In the genomic region with DNA sequence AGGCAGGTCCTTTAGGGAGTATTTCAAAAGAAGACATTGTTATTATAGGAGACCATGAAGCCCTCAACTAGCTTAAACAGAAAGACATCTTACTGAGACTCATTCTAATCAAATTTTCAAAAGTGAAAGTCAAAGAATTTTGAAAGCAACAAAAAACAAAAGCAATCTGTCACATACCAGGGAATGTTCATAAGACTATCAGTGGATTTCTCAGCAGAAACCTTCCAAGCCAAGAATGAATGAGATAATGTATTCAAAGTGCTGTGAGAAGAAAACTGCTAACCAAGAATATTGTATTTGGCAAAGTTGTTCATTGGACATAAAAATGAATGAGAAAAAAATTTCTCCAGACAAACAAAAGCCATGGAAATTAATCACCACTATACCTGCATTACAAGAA, we compare ENCODE assay signal across 38 cellular contexts. TPM values are rescaled to one million over a fixed set of nuclear protein-coding genes. Genes with fewer than 3 reads are reported as not detected.
"Had no signal": no experiment of that assay in that cellular context is flagged by ENCODE, and none has a peak within 500 bp of the region (broad histone marks: within the 10 kb centered on the region; RNA-seq: fewer than 3 reads in every experiment).

No MANE protein-coding gene starts in this region.

- ATAC-seq: activated naive CD4-positive, alpha-beta T cell treated with anti-CD3 and anti-CD28 coated beads, Interleukin-2, amount 50 U/mL, for 72 hours; activated naive CD8-positive, alpha-beta T cell treated with anti-CD3 and anti-CD28 coated beads, Interleukin-2, amount 50 U/mL, for 24 hours; activated T-cell treated with anti-CD3 and anti-CD28 coated beads, Interleukin-2, amount 50 U/mL, for 4 hours; activated T-cell treated with anti-CD3 and anti-CD28 coated beads, Interleukin-2, amount 50 U/mL, for 72 hours; activated T-helper 17 cell treated with anti-CD3 and anti-CD28 coated beads, Interleukin-2, amount 50 U/mL, for 72 hours; body of pancreas had no signal

- H3K36me3 Mint-ChIP-seq: activated naive CD4-positive, alpha-beta T cell treated with anti-CD3 and anti-CD28 coated beads, Interleukin-2, amount 10 ng/mL, durations not matched to agents 7 days and 5 days; activated naive CD4-positive, alpha-beta T cell treated with anti-CD3 and anti-CD28 coated beads, Interleukin-2, amount 50 U/mL, for 24 hours; activated naive CD4-positive, alpha-beta T cell treated with anti-CD3 and anti-CD28 coated beads, Interleukin-2, amount 50 U/mL, for 72 hours; activated naive CD8-positive, alpha-beta T cell; activated naive CD8-positive, alpha-beta T cell treated with anti-CD3 and anti-CD28 coated beads for 36 hours; activated naive CD8-positive, alpha-beta T cell treated with anti-CD3 and anti-CD28 coated beads, Interleukin-2, amount 10 ng/mL, durations not matched to agents 7 days and 5 days; brain had no signal

- H3K4me3 Mint-ChIP-seq: activated naive CD4-positive, alpha-beta T cell treated with anti-CD3 and anti-CD28 coated beads for 36 hours; activated naive CD4-positive, alpha-beta T cell treated with anti-CD3 and anti-CD28 coated beads, Interleukin-2, amount 10 ng/mL, durations not matched to agents 7 days and 5 days; activated naive CD4-positive, alpha-beta T cell treated with anti-CD3 and anti-CD28 coated beads, Interleukin-2, amount 50 U/mL, for 24 hours; activated naive CD8-positive, alpha-beta T cell; activated naive CD8-positive, alpha-beta T cell treated with anti-CD3 and anti-CD28 coated beads for 36 hours; activated naive CD8-positive, alpha-beta T cell treated with anti-CD3 and anti-CD28 coated beads, Interleukin-2, amount 10 ng/mL, durations not matched to agents 7 days and 5 days; activated naive CD8-positive, alpha-beta T cell treated with anti-CD3 and anti-CD28 coated beads, Interleukin-2, amount 50 U/mL, for 24 hours; activated T-cell treated with anti-CD3 and anti-CD28 coated beads, Interleukin-2, amount 50 U/mL, for 4 hours; activated T-cell treated with anti-CD3 and anti-CD28 coated beads, Interleukin-2, amount 50 U/mL, for 72 hours; activated T-helper 1 cell treated with anti-CD3 and anti-CD28 coated beads, Interleukin-12 subunit alpha, Interleukin-12 subunit beta, Interleukin-2, Interleukin-4 antibody, amounts not matched to agents 30 ng/mL and 10 ng/mL and 1 ng/mL, durations not matched to agents 14 hours and 24 hours and 36 hours; activated T-helper 17 cell treated with anti-CD3 and anti-CD28 coated beads, Interleukin-2, amount 50 U/mL, for 72 hours; brain; central memory CD8-positive, alpha-beta T cell had no signal

- H3K27ac Mint-ChIP-seq: activated naive CD4-positive, alpha-beta T cell treated with anti-CD3 and anti-CD28 coated beads for 36 hours; activated naive CD4-positive, alpha-beta T cell treated with anti-CD3 and anti-CD28 coated beads, Interleukin-2, amount 10 ng/mL, durations not matched to agents 7 days and 5 days; activated naive CD4-positive, alpha-beta T cell treated with anti-CD3 and anti-CD28 coated beads, Interleukin-2, amount 50 U/mL, for 24 hours; activated naive CD4-positive, alpha-beta T cell treated with anti-CD3 and anti-CD28 coated beads, Interleukin-2, amount 50 U/mL, for 72 hours; activated naive CD8-positive, alpha-beta T cell; activated naive CD8-positive, alpha-beta T cell treated with anti-CD3 and anti-CD28 coated beads for 36 hours; activated naive CD8-positive, alpha-beta T cell treated with anti-CD3 and anti-CD28 coated beads, Interleukin-2, amount 10 ng/mL, durations not matched to agents 7 days and 5 days; activated naive CD8-positive, alpha-beta T cell treated with anti-CD3 and anti-CD28 coated beads, Interleukin-2, amount 50 U/mL, for 24 hours; activated T-cell treated with anti-CD3 and anti-CD28 coated beads, Interleukin-2, amount 50 U/mL, for 72 hours; activated T-helper 1 cell treated with anti-CD3 and anti-CD28 coated beads, Interleukin-12 subunit alpha, Interleukin-12 subunit beta, Interleukin-2, Interleukin-4 antibody, amounts not matched to agents 30 ng/mL and 10 ng/mL and 1 ng/mL, durations not matched to agents 14 hours and 24 hours and 36 hours; activated T-helper 17 cell treated with anti-CD3 and anti-CD28 coated beads, Interleukin-2, amount 50 U/mL, for 72 hours; activated T-helper 2 cell treated with anti-CD3 and anti-CD28 coated beads, Interferon-gamma antibody, Interleukin-2, Interleukin-4, amounts not matched to agents 10 μg/mL and 5 μg/mL and 100 μg/mL, durations not matched to agents 14 hours and 24 hours and 36 hours; brain had no signal

- H3K9me3 ChIP-seq: adrenal gland, body of pancreas had no signal

- DNase-seq: activated effector memory CD4-positive, alpha-beta T cell treated with anti-CD3 and anti-CD28 coated beads, Interleukin-2, amount 50 U/mL, for 16 hours; activated effector memory CD4-positive, alpha-beta T cell treated with Interleukin-2 at 50 U/mL for 16 hours; activated gamma-delta T cell; activated gamma-delta T cell treated with Interleukin-2 at 50 U/mL for 16 hours; activated naive CD4-positive, alpha-beta T cell; activated naive CD4-positive, alpha-beta T cell treated with anti-CD3 and anti-CD28 coated beads for 36 hours; activated naive CD4-positive, alpha-beta T cell treated with anti-CD3 and anti-CD28 coated beads, Interleukin-2, amount 10 ng/mL, durations not matched to agents 7 days and 5 days; activated naive CD4-positive, alpha-beta T cell treated with anti-CD3 and anti-CD28 coated beads, Interleukin-2, amount 50 U/mL, for 16 hours; activated naive CD4-positive, alpha-beta T cell treated with Interleukin-2 at 50 U/mL for 16 hours; activated naive CD8-positive, alpha-beta T cell treated with anti-CD3 and anti-CD28 coated beads for 36 hours; activated naive CD8-positive, alpha-beta T cell treated with anti-CD3 and anti-CD28 coated beads, Interleukin-2, amount 10 ng/mL, durations not matched to agents 7 days and 5 days; activated naive CD8-positive, alpha-beta T cell treated with anti-CD3 and anti-CD28 coated beads, Interleukin-2, amount 50 U/mL, for 24 hours; activated T-cell treated with anti-CD3 and anti-CD28 coated beads, Interleukin-2, amount 50 U/mL, for 4 hours; activated T-cell treated with anti-CD3 and anti-CD28 coated beads, Interleukin-2, amount 50 U/mL, for 48 hours; activated T-cell treated with anti-CD3 and anti-CD28 coated beads, Interleukin-2, amount 50 U/mL, for 72 hours; adrenal gland; amniotic stem cell; amygdala; anterior cingulate cortex; aorta; body of pancreas; brain microvascular endothelial cell; caudate nucleus; central memory CD4-positive, alpha-beta T cell; cerebellar nuclear complex had no signal

- H3K27me3 ChIP-seq: adrenal gland, ascending aorta, body of pancreas, brain microvascular endothelial cell, breast epithelium, cardiac muscle cell had no signal

- H3K4me1 Mint-ChIP-seq: activated naive CD4-positive, alpha-beta T cell treated with anti-CD3 and anti-CD28 coated beads, Interleukin-2, amount 10 ng/mL, durations not matched to agents 7 days and 5 days; activated naive CD4-positive, alpha-beta T cell treated with anti-CD3 and anti-CD28 coated beads, Interleukin-2, amount 50 U/mL, for 24 hours; activated naive CD8-positive, alpha-beta T cell treated with anti-CD3 and anti-CD28 coated beads for 36 hours; activated naive CD8-positive, alpha-beta T cell treated with anti-CD3 and anti-CD28 coated beads, Interleukin-2, amount 10 ng/mL, durations not matched to agents 7 days and 5 days; activated naive CD8-positive, alpha-beta T cell treated with anti-CD3 and anti-CD28 coated beads, Interleukin-2, amount 50 U/mL, for 24 hours; activated T-helper 17 cell treated with anti-CD3 and anti-CD28 coated beads, Interleukin-2, amount 50 U/mL, for 72 hours; brain; central memory CD8-positive, alpha-beta T cell had no signal

- H3K36me3 ChIP-seq: adrenal gland, ascending aorta, brain microvascular endothelial cell, breast epithelium, cardiac muscle cell had no signal

- H3K27me3 Mint-ChIP-seq: activated naive CD4-positive, alpha-beta T cell treated with anti-CD3 and anti-CD28 coated beads, Interleukin-2, amount 10 ng/mL, durations not matched to agents 7 days and 5 days; activated naive CD4-positive, alpha-beta T cell treated with anti-CD3 and anti-CD28 coated beads, Interleukin-2, amount 50 U/mL, for 24 hours; activated naive CD8-positive, alpha-beta T cell; activated naive CD8-positive, alpha-beta T cell treated with anti-CD3 and anti-CD28 coated beads for 36 hours; activated naive CD8-positive, alpha-beta T cell treated with anti-CD3 and anti-CD28 coated beads, Interleukin-2, amount 10 ng/mL, durations not matched to agents 7 days and 5 days; activated naive CD8-positive, alpha-beta T cell treated with anti-CD3 and anti-CD28 coated beads, Interleukin-2, amount 50 U/mL, for 24 hours; activated T-helper 17 cell treated with anti-CD3 and anti-CD28 coated beads, Interleukin-2, amount 50 U/mL, for 72 hours; brain; central memory CD8-positive, alpha-beta T cell had no signal

- H3K4me3 ChIP-seq: adrenal gland, ascending aorta, body of pancreas, breast epithelium, cardiac muscle cell had no signal

- H3K4me1 ChIP-seq: adrenal gland, ascending aorta, body of pancreas, breast epithelium had no signal

- H3K27ac ChIP-seq: adrenal gland, ascending aorta, body of pancreas, brain microvascular endothelial cell, breast epithelium, cardiac muscle cell had no signal

- H3K9me3 Mint-ChIP-seq: activated naive CD8-positive, alpha-beta T cell treated with anti-CD3 and anti-CD28 coated beads, Interleukin-2, amount 10 ng/mL, durations not matched to agents 7 days and 5 days; activated T-helper 1 cell treated with anti-CD3 and anti-CD28 coated beads, Interleukin-12 subunit alpha, Interleukin-12 subunit beta, Interleukin-2, Interleukin-4 antibody, amounts not matched to agents 30 ng/mL and 10 ng/mL and 1 ng/mL, durations not matched to agents 14 hours and 24 hours and 36 hours; activated T-helper 2 cell treated with anti-CD3 and anti-CD28 coated beads, Interferon-gamma antibody, Interleukin-2, Interleukin-4, amounts not matched to agents 10 μg/mL and 5 μg/mL and 100 μg/mL, durations not matched to agents 14 hours and 24 hours and 36 hours; central memory CD8-positive, alpha-beta T cell had no signal

RNA-seq across cellular contexts. Expression of gene FUT9, which starts 48.2 kb away (rescaled TPM):
- total RNA-seq: activated naive CD4-positive, alpha-beta T cell treated with anti-CD3 and anti-CD28 coated beads for 36 hours; activated naive CD4-positive, alpha-beta T cell treated with anti-CD3 and anti-CD28 coated beads, Interleukin-2, amount 50 U/mL, for 72 hours; activated naive CD8-positive, alpha-beta T cell treated with anti-CD3 and anti-CD28 coated beads for 36 hours; activated naive CD8-positive, alpha-beta T cell treated with anti-CD3 and anti-CD28 coated beads, Interleukin-2, amount 10 ng/mL, durations not matched to agents 7 days and 5 days; activated T-cell treated with anti-CD3 and anti-CD28 coated beads, Interleukin-2, amount 50 U/mL, for 4 hours; activated T-cell treated with anti-CD3 and anti-CD28 coated beads, Interleukin-2, amount 50 U/mL, for 72 hours; activated T-helper 1 cell treated with anti-CD3 and anti-CD28 coated beads, Interleukin-12 subunit alpha, Interleukin-12 subunit beta, Interleukin-2, Interleukin-4 antibody, amounts not matched to agents 30 ng/mL and 10 ng/mL and 1 ng/mL, durations not matched to agents 14 hours and 24 hours and 36 hours; activated T-helper 17 cell treated with anti-CD3 and anti-CD28 coated beads, Interleukin-2, amount 50 U/mL, for 72 hours; activated T-helper 2 cell treated with anti-CD3 and anti-CD28 coated beads, Interferon-gamma antibody, Interleukin-2, Interleukin-4, amounts not matched to agents 10 μg/mL and 5 μg/mL and 100 μg/mL, durations not matched to agents 14 hours and 24 hours and 36 hours; aorta; ascending aorta; bronchial epithelial cell; cardiac muscle cell; chondrocyte had no signal
- polyA plus RNA-seq: cardiac muscle cell had no signal
